In genomic region chr10:131093795-131094366, GRCh38 we compare ENCODE assay signal across 35 cellular contexts.
A peak's percentile ranks its signal among the peaks of the same experiment; 100 is the strongest.
DNase-seq lines count a peak whose midpoint lies in the region; ATAC-seq, FAIRE-seq and TF ChIP-seq lines count a peak whose summit lies in the region.
"Had no signal": no experiment of that assay in that cellular context is flagged by ENCODE, and none has a peak within 500 bp of the region (broad histone marks: within the 10 kb centered on the region; RNA-seq: fewer than 3 reads in every experiment).

No MANE protein-coding gene starts in this region.

- peak overlapping the region; percentile 73 for H3K27ac ChIP-seq in RWPE1
- no peak overlapping the region for H3K27ac ChIP-seq in H1 (ENCODE audit: low read depth, low read length)
- H3K27ac ChIP-seq in effector memory CD4-positive, alpha-beta T cell (ENCODE audit: insufficient read depth, low read length, poor library complexity, severe bottlenecking) = no peak overlapping the region
- H3K27ac ChIP-seq: C4-2B, coronary artery, lower lobe of right lung, pancreas, right atrium auricular region, SK-N-MC, stomach, thyroid gland had no signal

- H3K9ac ChIP-seq in H1 (replicated peaks in 1 of 4; ENCODE audit: extremely low read depth in 1 of 4, low read depth in 3 of 4, low read length in 3 of 4) = no peak overlapping the region

- no peaks in the 10 kb centered on the region for H3K79me2 ChIP-seq in H1 (ENCODE audit: control insufficient read depth in 1 of 2, insufficient read depth in 2 of 2, low read length in 2 of 2)

- peaks cover 18% of the 10 kb centered on the region for H3K27me3 Mint-ChIP-seq in nephron (ENCODE audit: low read depth)
- no peaks in the 10 kb centered on the region for H3K27me3 Mint-ChIP-seq in type B pancreatic cell
- H3K27me3 Mint-ChIP-seq in T-helper 2 cell treated with Interferon-gamma antibody and Interleukin-4, amounts not matched to agents 5 μg/mL and 100 μg/mL, for 36 hours (ENCODE audit: low read depth) = no peaks in the 10 kb centered on the region
- H3K27me3 Mint-ChIP-seq: activated B cell treated with CpG ODN at 0.5 μM for 24 hours; activated naive CD8-positive, alpha-beta T cell treated with anti-CD3 and anti-CD28 coated beads, Interleukin-2, amount 10 ng/mL, durations not matched to agents 7 days and 5 days; activated T-cell treated with anti-CD3 and anti-CD28 coated beads, Interleukin-2, amount 50 U/mL, for 24 hours; IgD-negative memory B cell had no signal

- no peak overlapping the region for H4K8ac ChIP-seq in H1 (ENCODE audit: extremely low read depth, insufficient read depth, low read length)

- no peak overlapping the region for H3K14ac ChIP-seq in H1 (ENCODE audit: insufficient read length)

- no peaks in the 10 kb centered on the region for H3K36me3 ChIP-seq in H1 (ENCODE audit: control insufficient read depth in 2 of 4, insufficient read depth in 4 of 4, low read length in 3 of 4)
- H3K36me3 ChIP-seq in effector memory CD4-positive, alpha-beta T cell (ENCODE audit: control insufficient read depth, insufficient read depth, low read length) = no peaks in the 10 kb centered on the region
- H3K36me3 ChIP-seq: HAP-1, lower lobe of right lung, pancreas, right atrium auricular region, stomach, thyroid gland had no signal

- no peak for TF ChIP-seq RAD21 in H1 (IDR thresholded peaks at IDR 0.05 in 1 of 2, conservative IDR thresholded peaks at IDR 0.05 in 1 of 2; ENCODE audit: low read depth in 2 of 2, low read length in 2 of 2)

- peak overlapping the region; percentile 93 for H3K4ac ChIP-seq in H1 (replicated peaks; ENCODE audit: insufficient read length, low read depth, low read length)

- no peak overlapping the region for H3K56ac ChIP-seq in H1 (replicated peaks; ENCODE audit: insufficient read length, low read depth, low read length)

- H4K20me1 ChIP-seq in H1 (replicated peaks in 1 of 2; ENCODE audit: control insufficient read depth in 1 of 2, insufficient read depth in 2 of 2, low read length in 2 of 2) = no peaks in the 10 kb centered on the region

- H2BK5ac ChIP-seq in H1 (ENCODE audit: low read depth, low read length) = peak overlapping the region; percentile 93

- H2BK20ac ChIP-seq in H1 (ENCODE audit: low read length) = peak overlapping the region; percentile 86; the same call in 1 of the 2 replicates

- H4K5ac ChIP-seq in H1 (ENCODE audit: insufficient read length, low read depth, low read length) = peak overlapping the region; percentile 12

- ATAC-seq in HG03196 (IDR thresholded peaks at IDR 0.05; ENCODE audit: unreplicated experiment) = no peak
- ATAC-seq: natural killer cell had no signal

- TF ChIP-seq POLR2A in H1 (IDR thresholded peaks at IDR 0.05; ENCODE audit: control extremely low read depth in 1 of 2, low read depth in 2 of 2, low read length in 2 of 2) = no peak

- 87% methylated on average over 19 of the region's 19 CpGs; no CpG with 5 or more reads in 1 of the 2 experiments for WGBS in H1 (ENCODE audit: extremely low coverage in 1 of 2, insufficient coverage in 1 of 2, insufficient read length in 1 of 2, insufficient replicate concordance in 2 of 2, low coverage in 1 of 2, low lambda C conversion rate in 2 of 2, missing lambda C conversion rate in 1 of 2), 2 experiments

- POLR2A ChIA-PET in RWPE1 (lab: Yijun Ruan, JAX; ENCODE audit: low non-redundant PET) = no interaction called here
- POLR2A ChIA-PET in H1 (lab: Charles Lee; ENCODE audit: partially characterized antibody) = interaction anchor here (0.6 kb wide), 1 partner anchor 147 kb away, joined by 3 read pairs; no protein-coding TSS in a partner anchor

- H3K27ac Mint-ChIP-seq in nephron (peak overlapping the region; percentile 71 to 77 (median 72)), type B pancreatic cell (peak overlapping the region; percentile 95)
- H3K27ac Mint-ChIP-seq in T-helper 2 cell treated with Interferon-gamma antibody and Interleukin-4, amounts not matched to agents 5 μg/mL and 100 μg/mL, for 36 hours = no peak overlapping the region
- H3K27ac Mint-ChIP-seq: activated B cell treated with CpG ODN at 0.5 μM for 24 hours; activated T-cell treated with anti-CD3 and anti-CD28 coated beads, Interleukin-2, amount 50 U/mL, for 24 hours; endodermal cell; IgD-negative memory B cell; natural killer cell had no signal

- H2AFZ ChIP-seq in H1 (ENCODE audit: low read length) = no peak overlapping the region

- H3K79me1 ChIP-seq in H1 (ENCODE audit: low read depth, low read length) = no peaks in the 10 kb centered on the region

- H4K91ac ChIP-seq in H1 (replicated peaks; ENCODE audit: insufficient read length, low read length) = peak overlapping the region; percentile 96

- no peak for TF ChIP-seq EP300 in H1 (IDR thresholded peaks at IDR 0.05; ENCODE audit: borderline replicate concordance in 1 of 2, low read depth in 2 of 2, low read length in 2 of 2)

- H2AK5ac ChIP-seq in H1 (ENCODE audit: low read depth, low read length) = peak overlapping the region; percentile 65; the same call in 1 of the 2 replicates

- no peak overlapping the region for H3K4me3 ChIP-seq in H1 (ENCODE audit: extremely low read depth in 1 of 4, insufficient read depth in 2 of 4, low read depth in 3 of 4, low read length in 4 of 4)
- no peak overlapping the region for H3K4me3 ChIP-seq in effector memory CD4-positive, alpha-beta T cell (ENCODE audit: insufficient read depth, low read depth, low read length, poor library complexity, severe bottlenecking)
- H3K4me3 ChIP-seq: coronary artery, HAP-1, lower lobe of right lung, mucosa of descending colon, pancreas, right atrium auricular region, SK-N-MC, stomach, thyroid gland had no signal

- no peak overlapping the region for H3K4me3 Mint-ChIP-seq in nephron
- no peak overlapping the region for H3K4me3 Mint-ChIP-seq in type B pancreatic cell
- H3K4me3 Mint-ChIP-seq in T-helper 2 cell treated with Interferon-gamma antibody and Interleukin-4, amounts not matched to agents 5 μg/mL and 100 μg/mL, for 36 hours = no peak overlapping the region
- H3K4me3 Mint-ChIP-seq: activated B cell treated with CpG ODN at 0.5 μM for 24 hours; activated naive CD8-positive, alpha-beta T cell treated with anti-CD3 and anti-CD28 coated beads, Interleukin-2, amount 10 ng/mL, durations not matched to agents 7 days and 5 days; activated T-cell treated with anti-CD3 and anti-CD28 coated beads, Interleukin-2, amount 50 U/mL, for 24 hours; endodermal cell; natural killer cell had no signal

- DNase-seq in RWPE1 (ENCODE audit: low spot score) (no peak), H1 (ENCODE audit: low read depth in 1 of 2, low spot score in 2 of 2) (no peak), type B pancreatic cell (ENCODE audit: extremely low spot score, unreplicated experiment) (no peak)
- no peak for DNase-seq in effector memory CD4-positive, alpha-beta T cell
- no peak for DNase-seq in T-helper 2 cell treated with Interferon-gamma antibody and Interleukin-4, amounts not matched to agents 5 μg/mL and 100 μg/mL, for 36 hours (ENCODE audit: low spot score)
- DNase-seq: activated B cell treated with CpG ODN at 0.5 μM for 24 hours; activated CD4-positive, alpha-beta T cell treated with anti-CD3 and anti-CD28 coated beads, Interleukin-2, amount 50 U/mL, for 1 hour; activated effector memory CD4-positive, alpha-beta T cell treated with anti-CD3 and anti-CD28 coated beads, Interleukin-2, amount 50 U/mL, for 16 hours; activated naive CD8-positive, alpha-beta T cell treated with anti-CD3 and anti-CD28 coated beads, Interleukin-2, amount 10 ng/mL, durations not matched to agents 7 days and 5 days; activated T-cell treated with anti-CD3 and anti-CD28 coated beads, Interleukin-2, amount 50 U/mL, for 24 hours; caudate nucleus; COR-L47; DMS53; endodermal cell; glutamatergic neuron; mucosa of descending colon; natural killer cell; NCI-H1694; NCI-H446 treated with DMSO at 0.1 percent for 48 hours; stimulated activated CD4-positive, alpha-beta T cell treated with anti-CD3 and anti-CD28 coated beads, Interleukin-2, amount 100 ng/mL, for 48 hours; stomach; T-helper 1 cell had no signal

- no peak overlapping the region for H3K23ac ChIP-seq in H1 (ENCODE audit: insufficient read length)

- H2BK120ac ChIP-seq in H1 (replicated peaks; ENCODE audit: low read depth, low read length) = peak overlapping the region; percentile 8

- H3K18ac ChIP-seq in H1 (ENCODE audit: extremely low read depth, low read length) = peak overlapping the region; percentile 78

- no peaks in the 10 kb centered on the region for H3K27me3 ChIP-seq in H1 (replicated peaks in 1 of 4; ENCODE audit: control insufficient read depth in 3 of 4, extremely low read depth in 1 of 4, insufficient read depth in 3 of 4, low read length in 3 of 4)
- no peaks in the 10 kb centered on the region for H3K27me3 ChIP-seq in effector memory CD4-positive, alpha-beta T cell (replicated peaks; ENCODE audit: control insufficient read depth, insufficient read depth, low read length, poor library complexity, severe bottlenecking)
- H3K27me3 ChIP-seq: pancreas, right atrium auricular region, thyroid gland had no signal

- peaks cover 0 to 11% (median 4%) of the 10 kb centered on the region in 4 experiments; a peak in 4 of 7 replicates for H3K4me1 ChIP-seq in H1 (replicated peaks in 1 of 4; ENCODE audit: control insufficient read depth in 3 of 4, insufficient read depth in 4 of 4, low read length in 3 of 4)
- no peaks in the 10 kb centered on the region for H3K4me1 ChIP-seq in effector memory CD4-positive, alpha-beta T cell (ENCODE audit: control insufficient read depth, insufficient read depth, low read length, poor library complexity, severe bottlenecking)
- H3K4me1 ChIP-seq: HAP-1, lower lobe of right lung, pancreas, stomach had no signal

- no peak overlapping the region for H3K4me2 ChIP-seq in H1 (ENCODE audit: insufficient read depth in 1 of 2, low read depth in 2 of 2, low read length in 2 of 2)

- H3K9me3 ChIP-seq in H1 (ENCODE audit: insufficient read depth in 2 of 2, low read depth in 1 of 2, low read length in 1 of 2) = no peaks in the 10 kb centered on the region; a peak in 1 of 4 replicates
- no peaks in the 10 kb centered on the region for H3K9me3 ChIP-seq in effector memory CD4-positive, alpha-beta T cell (ENCODE audit: control insufficient read depth, low read length)
- H3K9me3 ChIP-seq: HAP-1, lower lobe of right lung, mucosa of descending colon, pancreas, right atrium auricular region, stomach, thyroid gland had no signal

- H2BK12ac ChIP-seq in H1 (ENCODE audit: low read depth, low read length) = peak overlapping the region; percentile 75; the same call in 1 of the 2 replicates

- H3K9me3 Mint-ChIP-seq in nephron = no peaks in the 10 kb centered on the region
- H3K9me3 Mint-ChIP-seq in type B pancreatic cell = no peaks in the 10 kb centered on the region
- H3K9me3 Mint-ChIP-seq in T-helper 2 cell treated with Interferon-gamma antibody and Interleukin-4, amounts not matched to agents 5 μg/mL and 100 μg/mL, for 36 hours = no peaks in the 10 kb centered on the region
- H3K9me3 Mint-ChIP-seq: activated B cell treated with CpG ODN at 0.5 μM for 24 hours; activated naive CD8-positive, alpha-beta T cell treated with anti-CD3 and anti-CD28 coated beads, Interleukin-2, amount 10 ng/mL, durations not matched to agents 7 days and 5 days; activated T-cell treated with anti-CD3 and anti-CD28 coated beads, Interleukin-2, amount 50 U/mL, for 24 hours; endodermal cell; natural killer cell had no signal

- CTCF ChIA-PET in RWPE1 (lab: Yijun Ruan, JAX) = no interaction called here
- CTCF ChIA-PET in H1 (lab: Charles Lee; ENCODE audit: partially characterized antibody) = interaction anchor here (2.3 kb wide), 1 partner anchor 10 kb away, joined by 8 read pairs; no protein-coding TSS in a partner anchor

- no peaks in the 10 kb centered on the region for H3K23me2 ChIP-seq in H1 (ENCODE audit: low read depth, low read length)

- H2BK15ac ChIP-seq in H1 (ENCODE audit: low read length) = no peak overlapping the region

- TF ChIP-seq CTCF in RWPE1 (conservative IDR thresholded peaks at IDR 0.05; ENCODE audit: low read depth) (no peak), H1 (IDR thresholded peaks at IDR 0.05; ENCODE audit: control extremely low read depth in 1 of 3, insufficient read depth in 1 of 3, low read depth in 1 of 3, low read length in 3 of 3) (no peak), nephron (IDR thresholded peaks at IDR 0.05; ENCODE audit: unreplicated experiment in 3 of 3) (no peak), type B pancreatic cell (conservative IDR thresholded peaks at IDR 0.05) (no peak)

- no peak for FAIRE-seq in H1 (lab: Jason Lieb, UNC)
- FAIRE-seq: astrocyte, GM12891, pancreas had no signal

- H3K36me3 Mint-ChIP-seq in nephron (ENCODE audit: low read depth) (no peaks in the 10 kb centered on the region), type B pancreatic cell (peaks cover 4% of the 10 kb centered on the region)
- H3K36me3 Mint-ChIP-seq in T-helper 2 cell treated with Interferon-gamma antibody and Interleukin-4, amounts not matched to agents 5 μg/mL and 100 μg/mL, for 36 hours (ENCODE audit: low read depth) = no peaks in the 10 kb centered on the region
- H3K36me3 Mint-ChIP-seq: activated naive CD8-positive, alpha-beta T cell treated with anti-CD3 and anti-CD28 coated beads, Interleukin-2, amount 10 ng/mL, durations not matched to agents 7 days and 5 days; IgD-negative memory B cell; natural killer cell had no signal

- peaks cover 22% of the 10 kb centered on the region for H3K4me1 Mint-ChIP-seq in nephron
- H3K4me1 Mint-ChIP-seq in type B pancreatic cell (ENCODE audit: unreplicated experiment) = peaks cover 12% of the 10 kb centered on the region
- no peaks in the 10 kb centered on the region for H3K4me1 Mint-ChIP-seq in T-helper 2 cell treated with Interferon-gamma antibody and Interleukin-4, amounts not matched to agents 5 μg/mL and 100 μg/mL, for 36 hours (ENCODE audit: low read depth)
- H3K4me1 Mint-ChIP-seq: activated B cell treated with CpG ODN at 0.5 μM for 24 hours, IgD-negative memory B cell, natural killer cell had no signal
